Comparison of ENCODE assay signal across 25 cellular contexts in the genomic region with DNA sequence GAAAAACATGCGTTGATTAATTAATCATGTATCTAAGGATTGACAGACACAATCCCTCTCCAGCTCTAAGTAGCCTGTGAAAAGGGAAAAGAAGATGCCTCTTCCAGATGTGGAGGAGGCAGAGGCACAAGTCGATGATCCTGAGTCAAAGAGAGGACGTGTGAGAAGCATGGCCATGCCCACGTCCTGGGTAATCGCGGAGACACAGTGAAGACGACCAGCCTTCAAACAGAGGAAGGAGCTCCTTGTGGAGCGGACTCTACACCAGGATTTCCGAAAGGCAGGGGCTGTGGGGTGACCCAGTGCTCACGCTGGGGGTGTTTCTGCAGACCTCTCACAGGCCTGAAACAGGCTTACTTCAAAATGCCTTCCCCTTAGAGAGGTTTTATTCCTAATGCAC.
A peak's percentile ranks its signal among the peaks of the same experiment; 100 is the strongest.
DNase-seq lines count a peak whose midpoint lies in the region; ATAC-seq and TF ChIP-seq lines count a peak whose summit lies in the region.
"Had no signal": no experiment of that assay in that cellular context is flagged by ENCODE, and none has a peak within 500 bp of the region (broad histone marks: within the 10 kb centered on the region; RNA-seq: fewer than 3 reads in every experiment).

No MANE protein-coding gene starts in this region.

- peaks cover 0 to 96% of the 10 kb centered on the region in 2 donors for H3K4me1 ChIP-seq in right atrium auricular region
- H3K4me1 ChIP-seq in muscle layer of colon (ENCODE audit: insufficient read depth, low read length): peaks cover 78% of the 10 kb centered on the region
- H3K4me1 ChIP-seq in stomach: peaks cover 4 to 68% (median 44%) of the 10 kb centered on the region in 4 donors
- H3K4me1 ChIP-seq: A549, BE2C, Caco-2 had no signal

- WGBS in stomach, 5 donors: 76 to 89% (median 82%) methylated on average over 10 of the region's 10 CpGs

- no peak for TF ChIP-seq EP300 in stomach (IDR thresholded peaks at IDR 0.05)

- ATAC-seq in left ventricle myocardium superior: no peak
- no peak for ATAC-seq in HG03097 (IDR thresholded peaks at IDR 0.05; ENCODE audit: low FRiP score, unreplicated experiment)
- ATAC-seq in GM18517 (IDR thresholded peaks at IDR 0.05; ENCODE audit: unreplicated experiment): no peak
- ATAC-seq: A549, GM12878 had no signal

- H3K4me3 ChIP-seq in right atrium auricular region: no peak overlapping the region
- no peak overlapping the region for H3K4me3 ChIP-seq in muscle layer of colon (ENCODE audit: low read depth in 1 of 2, low read length in 2 of 2)
- H3K4me3 ChIP-seq in stomach: no peak overlapping the region
- H3K4me3 ChIP-seq: A549, GM12878, hepatocyte, SK-N-MC had no signal

- H3K9ac ChIP-seq in muscle layer of colon (ENCODE audit: low read length): peak overlapping the region; percentile 28

- TF ChIP-seq CTCF in right atrium auricular region (IDR thresholded peaks at IDR 0.05) (no peak), stomach (IDR thresholded peaks at IDR 0.05) (no peak)

- TF ChIP-seq POLR2A in stomach (IDR thresholded peaks at IDR 0.05): no peak

- no peaks in the 10 kb centered on the region for H3K9me3 ChIP-seq in right atrium auricular region
- no peaks in the 10 kb centered on the region for H3K9me3 ChIP-seq in muscle layer of colon (ENCODE audit: low read length)
- no peaks in the 10 kb centered on the region for H3K9me3 ChIP-seq in stomach
- H3K9me3 ChIP-seq: A549, BE2C, Caco-2 had no signal

- intact Hi-C loops in left ventricle myocardium superior (cut with micrococcal nuclease) (loop anchor here (10.0 kb wide), 2 partner anchors 68 to 178 kb away; a partner anchor contains a TSS), stomach (cut with DNase I; ENCODE audit: low total_unique reads) (no loop called here)

- H3K27me3 ChIP-seq in right atrium auricular region (no peaks in the 10 kb centered on the region), muscle layer of colon (ENCODE audit: control insufficient read depth in 1 of 2, insufficient read depth in 2 of 2, low read length in 2 of 2) (no peaks in the 10 kb centered on the region), stomach (peaks cover 0 to 3% (median 0%) of the 10 kb centered on the region in 3 donors)
- H3K27me3 ChIP-seq: hepatocyte had no signal

- peak overlapping the region; percentile 81 to 84 for H3K27ac ChIP-seq in right atrium auricular region
- H3K27ac ChIP-seq in muscle layer of colon (ENCODE audit: low read depth, low read length): peak overlapping the region; percentile 60
- H3K27ac ChIP-seq in stomach: peak overlapping the region in 4 of 5 donors; percentile 55 to 82 (median 70)
- H3K27ac ChIP-seq: A549, hepatocyte, SK-N-MC, WERI-Rb-1 had no signal

- H3K36me3 ChIP-seq in right atrium auricular region (peaks cover 14% of the 10 kb centered on the region), muscle layer of colon (ENCODE audit: insufficient read depth, low read length) (peaks cover 6% of the 10 kb centered on the region), stomach (peaks cover 0 to 12% (median 0%) of the 10 kb centered on the region in 4 donors)
- H3K36me3 ChIP-seq: BE2C, WERI-Rb-1 had no signal

- no peak for DNase-seq in right atrium auricular region (ENCODE audit: low spot score)
- DNase-seq in left ventricle myocardium superior: no peak
- DNase-seq in stomach: no peak
- DNase-seq in CD1c-positive myeloid dendritic cell (ENCODE audit: extremely low spot score): no peak
- no peak for DNase-seq in GM19238 (ENCODE audit: insufficient read length, low spot score)
- DNase-seq: activated CD4-positive, alpha-beta T cell treated with anti-CD3 and anti-CD28 coated beads, Interleukin-2, amount 50 U/mL, for 4 hours; BE2C; Caco-2; DND-41; immature natural killer cell; KBM-7; MV-4-11; NCI-H526 treated with DMSO at 0.1 percent for 48 hours; nucleus accumbens; retina; stimulated activated CD8-positive, alpha-beta memory T cell treated with anti-CD3 and anti-CD28 coated beads, Interleukin-4, amount 100 ng/mL, for 48 hours; T-helper 2 cell; WERI-Rb-1 had no signal
